Comparison of ENCODE assay signal across 20 cellular contexts in genomic region chr17:34025179-34025551, GRCh38.
"Had no signal": no experiment of that assay in that cellular context is flagged by ENCODE, and none has a peak within 500 bp of the region (broad histone marks: within the 10 kb centered on the region; RNA-seq: fewer than 3 reads in every experiment).

No MANE protein-coding gene starts in this region.

- DNase-seq: activated CD4-positive, alpha-beta T cell treated with anti-CD3 and anti-CD28 coated beads for 1 hour; activated CD4-positive, alpha-beta T cell treated with anti-CD3 and anti-CD28 coated beads, Interleukin-2, amount 50 U/mL, for 4 hours; activated effector memory CD4-positive, alpha-beta T cell treated with anti-CD3 and anti-CD28 coated beads, Interleukin-2, amount 50 U/mL, for 16 hours; activated naive CD4-positive, alpha-beta T cell treated with anti-CD3 and anti-CD28 coated beads, Interleukin-2, amount 50 U/mL, for 16 hours; activated T-cell treated with anti-CD3 and anti-CD28 coated beads, Interleukin-2, amount 50 U/mL, for 72 hours; dermis blood vessel endothelial cell; effector memory CD4-positive, alpha-beta T cell; left ventricle myocardium superior; naive B cell; stimulated activated CD4-positive, alpha-beta T cell treated with anti-CD3 and anti-CD28 coated beads, Interleukin-12 subunit alpha, Interleukin-12 subunit beta, amount 100 ng/mL, for 4 hours; stimulated activated CD4-positive, alpha-beta T cell treated with anti-CD3 and anti-CD28 coated beads, Interleukin-1b, Interleukin-23, amount 100 ng/mL, for 48 hours; stimulated activated CD8-positive, alpha-beta memory T cell treated with anti-CD3 and anti-CD28 coated beads, Interleukin-4, amount 100 ng/mL, for 48 hours; stimulated activated naive CD4-positive, alpha-beta T cell treated with Interleukin-2 at 50 U/mL for 16 hours; substantia nigra; T1000; uterus had no signal

- H3K4me3 ChIP-seq: ascending aorta, mucosa of descending colon, neural progenitor cell, tibial nerve, uterus had no signal

- H3K36me3 ChIP-seq: ascending aorta, neural progenitor cell, tibial nerve, uterus had no signal

- H3K27ac ChIP-seq: ascending aorta, neural progenitor cell, tibial nerve, uterus had no signal

- H3K27me3 ChIP-seq: ascending aorta, neural progenitor cell, tibial nerve, uterus had no signal

- ATAC-seq: activated T-cell treated with anti-CD3 and anti-CD28 coated beads, Interleukin-2, amount 50 U/mL, for 72 hours; mucosa of descending colon had no signal

- H3K4me1 ChIP-seq: ascending aorta, tibial nerve, uterus had no signal

- H3K9me3 ChIP-seq: ascending aorta, mucosa of descending colon, tibial nerve, uterus had no signal

- H3K9ac ChIP-seq: neural progenitor cell had no signal
